19 cellular contexts compared by ENCODE assay signal in the genomic region with DNA sequence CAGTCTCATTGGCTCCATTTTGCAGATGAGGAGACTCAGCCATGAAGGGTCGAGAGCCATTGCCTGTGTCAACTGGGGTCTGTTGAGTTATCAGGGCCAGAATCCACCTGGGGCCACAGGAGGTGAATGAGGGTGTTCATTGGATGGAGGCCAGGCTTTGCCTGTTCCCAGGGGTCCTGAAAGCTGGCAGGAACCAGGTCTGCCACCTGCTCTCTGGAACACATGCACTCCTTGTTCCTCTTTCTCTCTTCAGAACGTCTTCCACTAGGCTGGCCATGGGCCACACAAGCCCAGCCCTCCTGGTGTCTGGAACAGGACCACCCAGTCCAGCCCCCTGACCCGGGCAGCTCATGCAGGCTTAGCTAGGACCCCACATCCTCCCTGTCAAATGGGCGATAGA. TPM values are rescaled to one million over a fixed set of nuclear protein-coding genes. Genes with fewer than 3 reads are reported as not detected.
DNase-seq lines count a peak whose midpoint lies in the region; ATAC-seq and TF ChIP-seq lines count a peak whose summit lies in the region.
"Had no signal": no experiment of that assay in that cellular context is flagged by ENCODE, and none has a peak within 500 bp of the region (broad histone marks: within the 10 kb centered on the region; RNA-seq: fewer than 3 reads in every experiment).

No MANE protein-coding gene starts in this region.

- H2BK120ac ChIP-seq in mesendoderm (ENCODE audit: low read depth, low read length): no peak overlapping the region

- H3K9me3 Mint-ChIP-seq in activated CD4-positive, alpha-beta T cell treated with anti-CD3 and anti-CD28 coated beads, Interleukin-2, amount 10 ng/mL, durations not matched to agents 7 days and 5 days: no peaks in the 10 kb centered on the region
- H3K9me3 Mint-ChIP-seq in activated naive CD4-positive, alpha-beta T cell treated with anti-CD3 and anti-CD28 coated beads, Interleukin-2, amount 10 ng/mL, durations not matched to agents 7 days and 5 days: no peaks in the 10 kb centered on the region
- H3K9me3 Mint-ChIP-seq in T-cell: no peaks in the 10 kb centered on the region
- H3K9me3 Mint-ChIP-seq: activated T-helper 17 cell treated with anti-CD3 and anti-CD28 coated beads, Interleukin-2, amount 50 U/mL, for 72 hours; T-helper 2 cell treated with Interferon-gamma antibody and Interleukin-4, amounts not matched to agents 5 μg/mL and 100 μg/mL, for 36 hours had no signal

- no peaks in the 10 kb centered on the region for H3K36me3 Mint-ChIP-seq in activated CD4-positive, alpha-beta T cell treated with anti-CD3 and anti-CD28 coated beads, Interleukin-2, amount 10 ng/mL, durations not matched to agents 7 days and 5 days (ENCODE audit: low read depth)
- H3K36me3 Mint-ChIP-seq in activated naive CD4-positive, alpha-beta T cell treated with anti-CD3 and anti-CD28 coated beads, Interleukin-2, amount 10 ng/mL, durations not matched to agents 7 days and 5 days: no peaks in the 10 kb centered on the region
- H3K36me3 Mint-ChIP-seq in T-cell: no peaks in the 10 kb centered on the region

- no peak overlapping the region for H4K8ac ChIP-seq in mesendoderm (ENCODE audit: low read depth, low read length)

- peaks cover 41% of the 10 kb centered on the region for H3K79me2 ChIP-seq in mesendoderm (ENCODE audit: control insufficient read depth, insufficient read depth, low read length)

- no peak overlapping the region for H3K56ac ChIP-seq in mesendoderm (ENCODE audit: low read length)

- H3K27ac ChIP-seq in mesendoderm (ENCODE audit: low read depth, low read length): no peak overlapping the region
- H3K27ac ChIP-seq in sigmoid colon: no peak overlapping the region
- H3K27ac ChIP-seq: brain microvascular endothelial cell, foreskin keratinocyte had no signal

- TF ChIP-seq POLR2A in sigmoid colon (IDR thresholded peaks at IDR 0.05): no peak

- no peak for ATAC-seq in T-cell (replicated peaks in 1 of 4)
- ATAC-seq: activated T-helper 17 cell treated with anti-CD3 and anti-CD28 coated beads, Interleukin-2, amount 50 U/mL, for 72 hours; foreskin keratinocyte; K562 had no signal

- peaks cover 48% of the 10 kb centered on the region for H3K79me1 ChIP-seq in mesendoderm (ENCODE audit: low read length)

- H2AK5ac ChIP-seq in mesendoderm (ENCODE audit: low read length): no peak overlapping the region

- H3K4me3 ChIP-seq in mesendoderm (ENCODE audit: low read length) (no peak overlapping the region), sigmoid colon (no peak overlapping the region)
- H3K4me3 ChIP-seq: K562 had no signal

- CTCF ChIA-PET in activated CD4-positive, alpha-beta T cell treated with anti-CD3 and anti-CD28 coated beads, Interleukin-2, amount 10 ng/mL, durations not matched to agents 7 days and 5 days (lab: Charles Lee): interaction anchor here (1.0 to 4.1 kb wide), 2 partner anchors 11 to 12 kb away, joined by 3 to 10 read pairs; no protein-coding TSS in a partner anchor
- CTCF ChIA-PET in activated naive CD4-positive, alpha-beta T cell treated with anti-CD3 and anti-CD28 coated beads, Interleukin-2, amount 10 ng/mL, durations not matched to agents 7 days and 5 days (lab: Charles Lee): no interaction called here
- CTCF ChIA-PET in T-cell (lab: Charles Lee): no interaction called here

- peak overlapping the region; percentile 15 for H3K23ac ChIP-seq in mesendoderm (ENCODE audit: low read length)

- H2BK15ac ChIP-seq in mesendoderm (replicated peaks; ENCODE audit: low read depth): no peak overlapping the region

- H3K4ac ChIP-seq in mesendoderm (ENCODE audit: low read depth, low read length): no peak overlapping the region

- no peak overlapping the region for H4K5ac ChIP-seq in mesendoderm (ENCODE audit: low read length)

- H3K9ac ChIP-seq in mesendoderm (ENCODE audit: low read length): no peak overlapping the region

- H3K4me1 Mint-ChIP-seq in activated CD4-positive, alpha-beta T cell treated with anti-CD3 and anti-CD28 coated beads, Interleukin-2, amount 10 ng/mL, durations not matched to agents 7 days and 5 days: peaks cover 45% of the 10 kb centered on the region
- peaks cover 40% of the 10 kb centered on the region for H3K4me1 Mint-ChIP-seq in activated naive CD4-positive, alpha-beta T cell treated with anti-CD3 and anti-CD28 coated beads, Interleukin-2, amount 10 ng/mL, durations not matched to agents 7 days and 5 days
- H3K4me1 Mint-ChIP-seq in T-cell: peaks cover 44 to 55% (median 50%) of the 10 kb centered on the region in 3 donors

- POLR2A ChIA-PET in activated CD4-positive, alpha-beta T cell treated with anti-CD3 and anti-CD28 coated beads, Interleukin-2, amount 10 ng/mL, durations not matched to agents 7 days and 5 days (lab: Charles Lee): no interaction called here
- POLR2A ChIA-PET in T-cell (lab: Charles Lee): no interaction called here

- H3K4me3 Mint-ChIP-seq in activated CD4-positive, alpha-beta T cell treated with anti-CD3 and anti-CD28 coated beads, Interleukin-2, amount 10 ng/mL, durations not matched to agents 7 days and 5 days: no peak overlapping the region
- H3K4me3 Mint-ChIP-seq in activated naive CD4-positive, alpha-beta T cell treated with anti-CD3 and anti-CD28 coated beads, Interleukin-2, amount 10 ng/mL, durations not matched to agents 7 days and 5 days: no peak overlapping the region
- no peak overlapping the region for H3K4me3 Mint-ChIP-seq in T-cell
- H3K4me3 Mint-ChIP-seq: activated T-helper 17 cell treated with anti-CD3 and anti-CD28 coated beads, Interleukin-2, amount 50 U/mL, for 72 hours; T-helper 2 cell treated with Interferon-gamma antibody and Interleukin-4, amounts not matched to agents 5 μg/mL and 100 μg/mL, for 36 hours had no signal

- no peaks in the 10 kb centered on the region for H3K27me3 Mint-ChIP-seq in activated CD4-positive, alpha-beta T cell treated with anti-CD3 and anti-CD28 coated beads, Interleukin-2, amount 10 ng/mL, durations not matched to agents 7 days and 5 days
- no peaks in the 10 kb centered on the region for H3K27me3 Mint-ChIP-seq in activated naive CD4-positive, alpha-beta T cell treated with anti-CD3 and anti-CD28 coated beads, Interleukin-2, amount 10 ng/mL, durations not matched to agents 7 days and 5 days
- no peaks in the 10 kb centered on the region for H3K27me3 Mint-ChIP-seq in T-cell
- H3K27me3 Mint-ChIP-seq: activated T-helper 17 cell treated with anti-CD3 and anti-CD28 coated beads, Interleukin-2, amount 50 U/mL, for 72 hours had no signal

- TF ChIP-seq CTCF in sigmoid colon (IDR thresholded peaks at IDR 0.05): no peak

- H3K18ac ChIP-seq in mesendoderm (ENCODE audit: low read length): no peak overlapping the region

- H3K4me2 ChIP-seq in mesendoderm (ENCODE audit: low read length): no peak overlapping the region

- no CpG with 5 or more reads among the region's 4 CpGs for WGBS in mesendoderm (ENCODE audit: extremely low coverage, insufficient coverage, low lambda C conversion rate)
- WGBS in sigmoid colon, 2 donors: 46 to 64% methylated on average over 4 of the region's 4 CpGs

- TF ChIP-seq EP300 in sigmoid colon (IDR thresholded peaks at IDR 0.05): no peak

- H3K36me3 ChIP-seq in mesendoderm (ENCODE audit: control insufficient read depth, insufficient read depth, low read length) (no peaks in the 10 kb centered on the region), sigmoid colon (no peaks in the 10 kb centered on the region)
- H3K36me3 ChIP-seq: brain microvascular endothelial cell, upper lobe of left lung had no signal

- H3K27me3 ChIP-seq in mesendoderm (ENCODE audit: insufficient read depth, low read length, poor library complexity): no peaks in the 10 kb centered on the region
- no peaks in the 10 kb centered on the region for H3K27me3 ChIP-seq in sigmoid colon
- H3K27me3 ChIP-seq: brain microvascular endothelial cell, foreskin keratinocyte, upper lobe of left lung had no signal

- no peak overlapping the region for H2BK5ac ChIP-seq in mesendoderm (ENCODE audit: low read length)

- no peak for DNase-seq in activated CD4-positive, alpha-beta T cell treated with anti-CD3 and anti-CD28 coated beads, Interleukin-2, amount 10 ng/mL, durations not matched to agents 7 days and 5 days
- no peak for DNase-seq in activated CD4-positive, alpha-beta T cell treated with anti-CD3 and anti-CD28 coated beads for 48 hours
- peak; percentile 51 for DNase-seq in NCI-H345 (lab: John Stamatoyannopoulos, UW)
- DNase-seq in mesendoderm: no peak
- no peak for DNase-seq in activated naive CD4-positive, alpha-beta T cell treated with anti-CD3 and anti-CD28 coated beads, Interleukin-2, amount 10 ng/mL, durations not matched to agents 7 days and 5 days
- DNase-seq in sigmoid colon: no peak
- DNase-seq in activated CD4-positive, alpha-beta T cell treated with anti-CD3 and anti-CD28 coated beads for 1 hour: no peak
- DNase-seq in T-cell: no peak
- DNase-seq: brain microvascular endothelial cell; cortex of kidney; foreskin keratinocyte; SIG-M5; stimulated activated CD4-positive, alpha-beta T cell treated with anti-CD3 and anti-CD28 coated beads, Interleukin-15, amount 100 ng/mL, for 24 hours; stimulated activated naive CD4-positive, alpha-beta T cell treated with Interleukin-2 at 50 U/mL for 16 hours had no signal

- no peaks in the 10 kb centered on the region for H3K4me1 ChIP-seq in mesendoderm (ENCODE audit: control insufficient read depth, low read depth, low read length)
- peaks cover 0 to 24% (median 14%) of the 10 kb centered on the region in 4 donors for H3K4me1 ChIP-seq in sigmoid colon
- H3K4me1 ChIP-seq: foreskin keratinocyte had no signal

- no peaks in the 10 kb centered on the region for H3K9me3 ChIP-seq in sigmoid colon
- H3K9me3 ChIP-seq: upper lobe of left lung had no signal

- intact Hi-C loops in sigmoid colon (cut with DNase I): no loop called here

- H3K27ac Mint-ChIP-seq in activated CD4-positive, alpha-beta T cell treated with anti-CD3 and anti-CD28 coated beads, Interleukin-2, amount 10 ng/mL, durations not matched to agents 7 days and 5 days: peak overlapping the region; percentile 41
- no peak overlapping the region for H3K27ac Mint-ChIP-seq in activated naive CD4-positive, alpha-beta T cell treated with anti-CD3 and anti-CD28 coated beads, Interleukin-2, amount 10 ng/mL, durations not matched to agents 7 days and 5 days
- no peak overlapping the region for H3K27ac Mint-ChIP-seq in T-cell
- H3K27ac Mint-ChIP-seq: activated T-helper 17 cell treated with anti-CD3 and anti-CD28 coated beads, Interleukin-2, amount 50 U/mL, for 72 hours; T-helper 2 cell treated with Interferon-gamma antibody and Interleukin-4, amounts not matched to agents 5 μg/mL and 100 μg/mL, for 36 hours had no signal

RNA-seq across cellular contexts. Expression of a gene that starts 21.1 kb away (rescaled TPM):
- 10 to 100 TPM; 21.1 to 21.7 TPM for total RNA-seq in activated CD4-positive, alpha-beta T cell treated with anti-CD3 and anti-CD28 coated beads, Interleukin-2, amount 10 ng/mL, durations not matched to agents 7 days and 5 days
- 10.0 TPM for polyA plus RNA-seq in mesendoderm (2013, experiment 1 of 2)
- polyA plus RNA-seq in mesendoderm (2013, experiment 2 of 2): 10.7 TPM
- total RNA-seq in sigmoid colon (10 to 100 TPM; 17.8 to 23.2 (median 19.9) TPM), T-cell (10 to 100 TPM; 17.2 to 35.2 (median 30.4) TPM)
- polyA plus RNA-seq in sigmoid colon: 10 to 100 TPM; 21.6 to 32.5 (median 22.4) TPM

RNA-seq across cellular contexts. Expression of a gene that starts 35.1 kb away (rescaled TPM):
- 10 to 100 TPM; 27.1 to 30.0 TPM for total RNA-seq in activated CD4-positive, alpha-beta T cell treated with anti-CD3 and anti-CD28 coated beads, Interleukin-2, amount 10 ng/mL, durations not matched to agents 7 days and 5 days
- polyA plus RNA-seq in mesendoderm (2013, experiment 1 of 2): 31.9 TPM
- polyA plus RNA-seq in mesendoderm (2013, experiment 2 of 2): 35.0 TPM
- 10 to 100 TPM; 10.3 to 18.2 (median 16.2) TPM for total RNA-seq in sigmoid colon
- polyA plus RNA-seq in sigmoid colon: 10 to 100 TPM; 27.0 to 31.2 (median 30.6) TPM
- total RNA-seq in T-cell: 10 to 100 TPM in 4 of 5 donors, 1 to 10 TPM in 1; 4.0 to 23.1 (median 22.7) TPM

RNA-seq across cellular contexts. Expression of a gene that starts 37.8 kb away (rescaled TPM):
- 1 to 10 TPM; 4.0 to 4.1 TPM for total RNA-seq in activated CD4-positive, alpha-beta T cell treated with anti-CD3 and anti-CD28 coated beads, Interleukin-2, amount 10 ng/mL, durations not matched to agents 7 days and 5 days
- polyA plus RNA-seq in mesendoderm (2013, experiment 1 of 2): 5.4 TPM
- polyA plus RNA-seq in mesendoderm (2013, experiment 2 of 2): 5.6 TPM
- total RNA-seq in sigmoid colon (1 to 10 TPM in 1 of 4 donors, under 1 TPM in 1, not detected in 2; 0.41 to 1.2 TPM), T-cell (1 to 10 TPM; 1.4 to 4.3 (median 3.5) TPM)
- polyA plus RNA-seq in sigmoid colon: 1 to 10 TPM; 2.8 to 5.4 (median 3.0) TPM

RNA-seq across cellular contexts. Expression of a gene that starts 46.7 kb away (rescaled TPM):
- under 1 TPM in 1 of 2 experiments, not detected in 1; 0.17 TPM for total RNA-seq in activated CD4-positive, alpha-beta T cell treated with anti-CD3 and anti-CD28 coated beads, Interleukin-2, amount 10 ng/mL, durations not matched to agents 7 days and 5 days
- polyA plus RNA-seq in mesendoderm (2013, experiment 1 of 2): 0.01 TPM
- polyA plus RNA-seq in mesendoderm (2013, experiment 2 of 2): 0.03 TPM
- total RNA-seq in sigmoid colon: under 1 TPM in 1 of 4 donors, not detected in 3; 0.83 TPM
- under 1 TPM in 1 of 3 donors, not detected in 2; 0.12 TPM for polyA plus RNA-seq in sigmoid colon
- 1 to 10 TPM in 4 of 5 donors, under 1 TPM in 1; 0.95 to 1.3 (median 1.2) TPM for total RNA-seq in T-cell
- total RNA-seq: mesenteric fat pad had no signal
